In genomic region chr17:80477647-80478478, GRCh38 we compare ENCODE assay signal across 8 cellular contexts. TPM values are rescaled to one million over a fixed set of nuclear protein-coding genes. Genes with fewer than 3 reads are reported as not detected.
DNase-seq lines count a peak whose midpoint lies in the region; ATAC-seq and TF ChIP-seq lines count a peak whose summit lies in the region.

No MANE protein-coding gene starts in this region.

- no peaks in the 10 kb centered on the region for H3K36me3 Mint-ChIP-seq in mesothelial cell of epicardium

- TF ChIP-seq CTCF in RWPE1 (conservative IDR thresholded peaks at IDR 0.05; ENCODE audit: low read depth), result peak; percentile 65
- TF ChIP-seq CTCF in mesothelial cell of epicardium (IDR thresholded peaks at IDR 0.05; ENCODE audit: unreplicated experiment), result peak; percentile 26

- H3K27ac Mint-ChIP-seq in mesothelial cell of epicardium, result no peak overlapping the region

- H3K9me3 Mint-ChIP-seq in mesothelial cell of epicardium, result no peaks in the 10 kb centered on the region

- H3K4me3 Mint-ChIP-seq in mesothelial cell of epicardium, result no peak overlapping the region

- POLR2A ChIA-PET in RWPE1 (lab: Yijun Ruan, JAX; ENCODE audit: low non-redundant PET), result no interaction called here

- H3K4me1 Mint-ChIP-seq in mesothelial cell of epicardium, result peaks cover 11% of the 10 kb centered on the region

- DNase-seq in DMS53 (lab: John Stamatoyannopoulos, UW) (peak; percentile 88), DMS53 treated with DMSO at 0.1 percent for 48 hours (lab: John Stamatoyannopoulos, UW; ENCODE audit: unreplicated experiment) (no peak), RWPE1 (ENCODE audit: low spot score) (peak; percentile 51), dermis blood vessel endothelial cell (peak; percentile 58), mesothelial cell of epicardium (ENCODE audit: low spot score in 2 of 2, unreplicated experiment in 2 of 2) (peak; percentile 52 to 76)

- CTCF ChIA-PET in RWPE1 (lab: Yijun Ruan, JAX), result interaction anchor here (0.6 to 1.2 kb wide), 7 partner anchors 12 to 503 kb away, joined by 3 to 6 read pairs (median 3); no protein-coding TSS in a partner anchor

- ATAC-seq in GM19467 (IDR thresholded peaks at IDR 0.05; ENCODE audit: unreplicated experiment) (no peak), GM19455 (IDR thresholded peaks at IDR 0.05; ENCODE audit: unreplicated experiment) (no peak), HG03280 (IDR thresholded peaks at IDR 0.05; ENCODE audit: unreplicated experiment) (no peak)

- H3K27me3 Mint-ChIP-seq in mesothelial cell of epicardium (ENCODE audit: low read depth), result peaks cover 74% of the 10 kb centered on the region

- no peak overlapping the region for H3K27ac ChIP-seq in RWPE1

RNA-seq across cellular contexts. Expression of gene NPTX1, which starts 1.5 kb away (rescaled TPM):
- total RNA-seq in dermis blood vessel endothelial cell, result under 0.01 and 0.23 TPM in 2 replicates
- total RNA-seq in mesothelial cell of epicardium, result 0.20 to 0.27 TPM (median 0.20 TPM) in 3 replicates
